10 cellular contexts compared by ENCODE assay signal in genomic region chr9:69186841-69187611, GRCh38. TPM values are rescaled to one million over a fixed set of nuclear protein-coding genes. Genes with fewer than 3 reads are reported as not detected.
DNase-seq lines count a peak whose midpoint lies in the region; ATAC-seq and TF ChIP-seq lines count a peak whose summit lies in the region.
"Had no signal": no experiment of that assay in that cellular context is flagged by ENCODE, and none has a peak within 500 bp of the region (broad histone marks: within the 10 kb centered on the region; RNA-seq: fewer than 3 reads in every experiment).

No MANE protein-coding gene starts in this region.

- no peaks in the 10 kb centered on the region for H3K27me3 Mint-ChIP-seq in CD8-positive, alpha-beta memory T cell
- H3K27me3 Mint-ChIP-seq in progenitor cell of endocrine pancreas = no peaks in the 10 kb centered on the region
- H3K27me3 Mint-ChIP-seq: stimulated activated naive CD8-positive, alpha-beta T cell treated with anti-CD3 and anti-CD28 coated beads, Interleukin-15, Interleukin-2, amounts not matched to agents 100 ng/mL and 50 ng/mL, for 24 hours had no signal

- H3K4me3 Mint-ChIP-seq in CD8-positive, alpha-beta memory T cell = no peak overlapping the region
- H3K4me3 Mint-ChIP-seq in progenitor cell of endocrine pancreas (ENCODE audit: low read depth) = peak overlapping the region; percentile 12
- H3K4me3 Mint-ChIP-seq: stimulated activated naive CD8-positive, alpha-beta T cell treated with anti-CD3 and anti-CD28 coated beads, Interleukin-15, Interleukin-2, amounts not matched to agents 100 ng/mL and 50 ng/mL, for 24 hours had no signal

- CTCF ChIA-PET in CD8-positive, alpha-beta memory T cell (lab: Charles Lee) = interaction anchor here (1.3 kb wide), 1 partner anchor 152 kb away, joined by 3 read pairs; the partner anchor contains the start of gene FXN

- POLR2A ChIA-PET in CD8-positive, alpha-beta memory T cell (lab: Charles Lee) = no interaction called here

- H3K27ac Mint-ChIP-seq in CD8-positive, alpha-beta memory T cell = no peak overlapping the region
- H3K27ac Mint-ChIP-seq in progenitor cell of endocrine pancreas = peak overlapping the region; percentile 95
- H3K27ac Mint-ChIP-seq: stimulated activated naive CD8-positive, alpha-beta T cell treated with anti-CD3 and anti-CD28 coated beads, Interleukin-15, Interleukin-2, amounts not matched to agents 100 ng/mL and 50 ng/mL, for 24 hours had no signal

- no peaks in the 10 kb centered on the region for H3K9me3 ChIP-seq in CD8-positive, alpha-beta memory T cell (ENCODE audit: low read length)
- H3K9me3 ChIP-seq in MG63 = no peaks in the 10 kb centered on the region

- no peak for DNase-seq in CD8-positive, alpha-beta memory T cell
- DNase-seq in amniotic epithelial cell (ENCODE audit: low read depth) (peak; percentile 77), Right ventricle myocardium superior (no peak), progenitor cell of endocrine pancreas (ENCODE audit: low spot score, unreplicated experiment) (no peak), NCI-H187 (lab: John Stamatoyannopoulos, UW) (no peak), MG63 (no peak), NCI-H2227 (lab: John Stamatoyannopoulos, UW; ENCODE audit: unreplicated experiment) (no peak)
- DNase-seq: activated T-cell treated with anti-CD3 and anti-CD28 coated beads, Interleukin-2, amount 50 U/mL, for 48 hours had no signal

- TF ChIP-seq CTCF in progenitor cell of endocrine pancreas (IDR thresholded peaks at IDR 0.05; ENCODE audit: unreplicated experiment) = no peak

- no peaks in the 10 kb centered on the region for H3K27me3 ChIP-seq in CD8-positive, alpha-beta memory T cell (ENCODE audit: insufficient read depth, low read length, poor library complexity, severe bottlenecking)
- H3K27me3 ChIP-seq in MG63 = no peaks in the 10 kb centered on the region

- no peaks in the 10 kb centered on the region for H3K36me3 ChIP-seq in CD8-positive, alpha-beta memory T cell (ENCODE audit: insufficient read depth, low read length)
- H3K36me3 ChIP-seq in MG63 = no peaks in the 10 kb centered on the region

- H3K27ac ChIP-seq in CD8-positive, alpha-beta memory T cell (ENCODE audit: low read depth, low read length) = peak overlapping the region; percentile 35

- H3K4me1 ChIP-seq in CD8-positive, alpha-beta memory T cell (ENCODE audit: insufficient read depth, low read length) = no peaks in the 10 kb centered on the region

- H3K36me3 Mint-ChIP-seq in CD8-positive, alpha-beta memory T cell = peaks cover 0 to 2% (median 0%) of the 10 kb centered on the region in 3 donors
- peaks cover 3% of the 10 kb centered on the region for H3K36me3 Mint-ChIP-seq in progenitor cell of endocrine pancreas (ENCODE audit: insufficient read depth)

- no peaks in the 10 kb centered on the region for H3K4me1 Mint-ChIP-seq in CD8-positive, alpha-beta memory T cell
- peaks cover 72% of the 10 kb centered on the region for H3K4me1 Mint-ChIP-seq in progenitor cell of endocrine pancreas (ENCODE audit: low read depth)

- peak; percentile 62 for ATAC-seq in Right ventricle myocardium superior (ENCODE audit: poor library complexity)
- no peak for ATAC-seq in GM21529 (IDR thresholded peaks at IDR 0.05; ENCODE audit: unreplicated experiment)

- intact Hi-C loops in Right ventricle myocardium superior (cut with DNase I) = no loop called here

- H3K4me3 ChIP-seq in CD8-positive, alpha-beta memory T cell (ENCODE audit: low read length) = no peak overlapping the region
- H3K4me3 ChIP-seq in MG63 = no peak overlapping the region

- no peaks in the 10 kb centered on the region for H3K9me3 Mint-ChIP-seq in CD8-positive, alpha-beta memory T cell
- no peaks in the 10 kb centered on the region for H3K9me3 Mint-ChIP-seq in progenitor cell of endocrine pancreas (ENCODE audit: low read depth)
- H3K9me3 Mint-ChIP-seq: stimulated activated naive CD8-positive, alpha-beta T cell treated with anti-CD3 and anti-CD28 coated beads, Interleukin-15, Interleukin-2, amounts not matched to agents 100 ng/mL and 50 ng/mL, for 24 hours had no signal

RNA-seq across cellular contexts. Expression of gene TJP2, which starts 12.9 kb away (rescaled TPM):
- 10 to 100 TPM; 19.7 to 20.8 TPM for total RNA-seq in CD8-positive, alpha-beta memory T cell
- 2.1 TPM for polyA plus RNA-seq in CD8-positive, alpha-beta memory T cell
- total RNA-seq in Right ventricle myocardium superior (116 TPM), progenitor cell of endocrine pancreas (234 and 254 TPM in 2 replicates)
- total RNA-seq in MG63 (2014; rRNA removed; shearing (Covaris generic); ENCODE audit: low replicate concordance) = 10.1 and 11.5 TPM in 2 replicates
